ENCODE assay signal across 8 cellular contexts in genomic region chr10:97072851-97073665, GRCh38.
DNase-seq lines count a peak whose midpoint lies in the region; ATAC-seq and TF ChIP-seq lines count a peak whose summit lies in the region.

No MANE protein-coding gene starts in this region.

- no peak overlapping the region for H3K27ac Mint-ChIP-seq in activated naive CD4-positive, alpha-beta T cell treated with anti-CD3 and anti-CD28 coated beads, Interleukin-2, amount 50 U/mL, for 72 hours
- no peak overlapping the region for H3K27ac Mint-ChIP-seq in progenitor cell of endocrine pancreas

- H3K9me3 Mint-ChIP-seq in activated naive CD4-positive, alpha-beta T cell treated with anti-CD3 and anti-CD28 coated beads, Interleukin-2, amount 50 U/mL, for 72 hours: peaks cover 0 to 6% of the 10 kb centered on the region in 2 donors
- no peaks in the 10 kb centered on the region for H3K9me3 Mint-ChIP-seq in progenitor cell of endocrine pancreas (ENCODE audit: low read depth)

- no peak for TF ChIP-seq POLR2A in uterus (IDR thresholded peaks at IDR 0.05)

- H3K4me3 ChIP-seq in MG63: no peak overlapping the region
- no peak overlapping the region for H3K4me3 ChIP-seq in uterus

- no peaks in the 10 kb centered on the region for H3K4me1 ChIP-seq in uterus

- no peaks in the 10 kb centered on the region for H3K36me3 ChIP-seq in MG63
- H3K36me3 ChIP-seq in uterus: no peaks in the 10 kb centered on the region

- no peak overlapping the region for H3K4me3 Mint-ChIP-seq in progenitor cell of endocrine pancreas (ENCODE audit: low read depth)

- ATAC-seq in SK-N-SH treated with all-trans-retinoic acid at 6 μM for 48 hours (peak; percentile 94), Right ventricle myocardium inferior (peak; percentile 70), GM18909 (IDR thresholded peaks at IDR 0.05; ENCODE audit: poor library complexity, unreplicated experiment) (no peak)
- peak; percentile 65 to 77 for ATAC-seq in activated naive CD4-positive, alpha-beta T cell treated with anti-CD3 and anti-CD28 coated beads, Interleukin-2, amount 50 U/mL, for 72 hours

- peaks cover 32% of the 10 kb centered on the region for H3K27me3 Mint-ChIP-seq in progenitor cell of endocrine pancreas

- H3K4me1 Mint-ChIP-seq in progenitor cell of endocrine pancreas (ENCODE audit: low read depth): no peaks in the 10 kb centered on the region

- no peak overlapping the region for H3K27ac ChIP-seq in uterus

- intact Hi-C loops in Right ventricle myocardium inferior (cut with DNase I) (loop anchor here (1.0 to 2.0 kb wide), 2 partner anchors 45 to 138 kb away; no protein-coding TSS in a partner anchor), uterus (cut with DNase I; ENCODE audit: low total_unique reads) (no loop called here)

- H3K27me3 ChIP-seq in MG63 (no peaks in the 10 kb centered on the region), uterus (no peaks in the 10 kb centered on the region)

- TF ChIP-seq CTCF in GM10266 (IDR thresholded peaks at IDR 0.05; ENCODE audit: control insufficient read depth, insufficient read depth, low read depth, missing control alignments) (peak; percentile 93), progenitor cell of endocrine pancreas (IDR thresholded peaks at IDR 0.05; ENCODE audit: unreplicated experiment) (peak; percentile 98), uterus (IDR thresholded peaks at IDR 0.05) (peak; percentile 77 to 84 (median 82))

- H3K9me3 ChIP-seq in MG63: peaks cover 4% of the 10 kb centered on the region; the same call in 1 of the 2 replicates
- no peaks in the 10 kb centered on the region for H3K9me3 ChIP-seq in uterus

- no peaks in the 10 kb centered on the region for H3K36me3 Mint-ChIP-seq in activated naive CD4-positive, alpha-beta T cell treated with anti-CD3 and anti-CD28 coated beads, Interleukin-2, amount 50 U/mL, for 72 hours
- H3K36me3 Mint-ChIP-seq in progenitor cell of endocrine pancreas (ENCODE audit: insufficient read depth): no peaks in the 10 kb centered on the region

- DNase-seq in GM10266 (ENCODE audit: extremely low spot score) (peak; percentile 81), MG63 (peak; percentile 61), Right ventricle myocardium inferior (ENCODE audit: missing footprints) (peak; percentile 86), progenitor cell of endocrine pancreas (ENCODE audit: low spot score, unreplicated experiment) (peak; percentile 85), uterus (peak; percentile 63 to 80)
- peak; percentile 71 to 91 for DNase-seq in activated naive CD4-positive, alpha-beta T cell treated with anti-CD3 and anti-CD28 coated beads, Interleukin-2, amount 50 U/mL, for 72 hours (ENCODE audit: low spot score in 2 of 2)

TF ChIP-seq in SK-N-SH treated with all-trans-retinoic acid at 6 μM for 48 hours, 23 proteins besides CTCF, POLR2A, EP300 and RAD21:
- TF ChIP-seq, protein P1, sequence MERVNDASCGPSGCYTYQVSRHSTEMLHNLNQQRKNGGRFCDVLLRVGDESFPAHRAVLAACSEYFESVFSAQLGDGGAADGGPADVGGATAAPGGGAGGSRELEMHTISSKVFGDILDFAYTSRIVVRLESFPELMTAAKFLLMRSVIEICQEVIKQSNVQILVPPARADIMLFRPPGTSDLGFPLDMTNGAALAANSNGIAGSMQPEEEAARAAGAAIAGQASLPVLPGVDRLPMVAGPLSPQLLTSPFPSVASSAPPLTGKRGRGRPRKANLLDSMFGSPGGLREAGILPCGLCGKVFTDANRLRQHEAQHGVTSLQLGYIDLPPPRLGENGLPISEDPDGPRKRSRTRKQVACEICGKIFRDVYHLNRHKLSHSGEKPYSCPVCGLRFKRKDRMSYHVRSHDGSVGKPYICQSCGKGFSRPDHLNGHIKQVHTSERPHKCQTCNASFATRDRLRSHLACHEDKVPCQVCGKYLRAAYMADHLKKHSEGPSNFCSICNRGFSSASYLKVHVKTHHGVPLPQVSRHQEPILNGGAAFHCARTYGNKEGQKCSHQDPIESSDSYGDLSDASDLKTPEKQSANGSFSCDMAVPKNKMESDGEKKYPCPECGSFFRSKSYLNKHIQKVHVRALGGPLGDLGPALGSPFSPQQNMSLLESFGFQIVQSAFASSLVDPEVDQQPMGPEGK (CRISPR knock-in tag; IDR thresholded peaks at IDR 0.05; ENCODE audit: borderline replicate concordance): no peak
- TF ChIP-seq SNAI2 (CRISPR knock-in tag; IDR thresholded peaks at IDR 0.05) (no peak), ESRRG (CRISPR knock-in tag; IDR thresholded peaks at IDR 0.05) (no peak), PPARA (CRISPR knock-in tag; IDR thresholded peaks at IDR 0.05; ENCODE audit: borderline replicate concordance) (no peak), OSR1 (CRISPR knock-in tag; IDR thresholded peaks at IDR 0.05) (no peak), ISL1 (CRISPR knock-in tag; IDR thresholded peaks at IDR 0.05) (no peak), ARNTL (CRISPR knock-in tag; IDR thresholded peaks at IDR 0.05; ENCODE audit: borderline replicate concordance, low read depth) (no peak), BACH2 (CRISPR knock-in tag; IDR thresholded peaks at IDR 0.05; ENCODE audit: borderline replicate concordance) (no peak), ZFP30 (CRISPR knock-in tag; IDR thresholded peaks at IDR 0.05) (no peak), TOX (CRISPR knock-in tag; IDR thresholded peaks at IDR 0.05; ENCODE audit: borderline replicate concordance) (no peak), RARB (CRISPR knock-in tag; IDR thresholded peaks at IDR 0.05) (no peak)
